1 cellular context compared by ENCODE assay signal in genomic region chr1:95467036-95467435, GRCh38.
TF ChIP-seq lines count a peak whose summit lies in the region.

No MANE protein-coding gene starts in this region.

TF ChIP-seq in IMR-90, 13 proteins besides CTCF, POLR2A, EP300 and RAD21:
- TF ChIP-seq RCOR1 (IDR thresholded peaks at IDR 0.05; ENCODE audit: insufficient replicate concordance, low read length) (no peak), CHD1 (IDR thresholded peaks at IDR 0.05; ENCODE audit: low read depth, low read length) (no peak), ELK1 (IDR thresholded peaks at IDR 0.05; ENCODE audit: borderline replicate concordance, low read depth, low read length) (no peak), FOS (IDR thresholded peaks at IDR 0.05; ENCODE audit: low read depth, low read length) (no peak), BHLHE40 (IDR thresholded peaks at IDR 0.05; ENCODE audit: low read depth, low read length) (no peak), CEBPB (IDR thresholded peaks at IDR 0.05; ENCODE audit: low read depth, low read length) (no peak), RFX5 (IDR thresholded peaks at IDR 0.05; ENCODE audit: low read depth, low read length) (no peak), MAFK (IDR thresholded peaks at IDR 0.05; ENCODE audit: low read depth, low read length) (no peak), SMC3 (IDR thresholded peaks at IDR 0.05; ENCODE audit: low read depth, low read length) (no peak), USF2 (IDR thresholded peaks at IDR 0.05; ENCODE audit: low read depth, low read length) (no peak)
